Comparison of ENCODE assay signal across 1 cellular context in the genomic region with DNA sequence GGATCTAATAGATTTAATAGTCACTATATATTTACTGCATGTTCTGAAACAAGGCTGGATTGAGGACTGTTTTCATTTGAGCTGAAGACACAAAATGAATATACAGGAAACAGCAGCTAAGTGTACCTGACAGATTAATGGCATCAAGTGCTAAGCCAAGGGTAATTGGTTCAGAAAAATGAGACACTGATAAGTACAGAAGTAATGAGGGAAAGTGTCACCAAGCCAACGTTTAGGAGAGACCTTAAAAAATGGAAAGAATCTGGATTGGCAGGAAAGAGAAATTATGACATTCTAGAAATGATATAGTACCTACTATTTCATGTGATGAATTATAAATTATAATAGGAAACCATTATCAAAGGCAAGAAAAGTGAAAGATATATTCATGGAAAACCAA.
A peak's percentile ranks its signal among the peaks of the same experiment; 100 is the strongest.
TF ChIP-seq lines count a peak whose summit lies in the region.

No MANE protein-coding gene starts in this region.

TF ChIP-seq in neural cell, 6 proteins besides CTCF, POLR2A, EP300 and RAD21:
- TF ChIP-seq POLR2AphosphoS5 (IDR thresholded peaks at IDR 0.05) (peak; percentile 45), MXI1 (conservative IDR thresholded peaks at IDR 0.05; ENCODE audit: poor library complexity, severe bottlenecking) (no peak)
